In genomic region chr1:231949277-231950122, GRCh38 we compare ENCODE assay signal across 14 cellular contexts.
DNase-seq lines count a peak whose midpoint lies in the region; ATAC-seq and TF ChIP-seq lines count a peak whose summit lies in the region.
"Had no signal": no experiment of that assay in that cellular context is flagged by ENCODE, and none has a peak within 500 bp of the region (broad histone marks: within the 10 kb centered on the region; RNA-seq: fewer than 3 reads in every experiment).

No MANE protein-coding gene starts in this region.

- 0 out of 2 replicates have a peak, but pooled peaks have one; percentile 7 for TF ChIP-seq CTCF in AG10803 (conservative IDR thresholded peaks at IDR 0.05; ENCODE audit: low read length)
- peak; percentile 9 for TF ChIP-seq CTCF in astrocyte of the spinal cord (IDR thresholded peaks at IDR 0.05; ENCODE audit: low read depth, low read length)
- no peak for TF ChIP-seq CTCF in right atrium auricular region (IDR thresholded peaks at IDR 0.05)
- TF ChIP-seq CTCF in ovary (IDR thresholded peaks at IDR 0.05), result no peak

- H3K9me3 ChIP-seq in right atrium auricular region, result no peaks in the 10 kb centered on the region
- no peaks in the 10 kb centered on the region for H3K9me3 ChIP-seq in ovary
- H3K9me3 ChIP-seq: suprapubic skin had no signal

- no peak for TF ChIP-seq POLR2A in ovary (IDR thresholded peaks at IDR 0.05)

- H3K4me3 ChIP-seq in AG10803 (ENCODE audit: low read length) (no peak overlapping the region), astrocyte of the spinal cord (ENCODE audit: low read depth, low read length) (no peak overlapping the region), right atrium auricular region (no peak overlapping the region), ovary (no peak overlapping the region)
- H3K4me3 ChIP-seq: SK-N-MC, suprapubic skin had no signal

- in situ Hi-C loops in astrocyte of the spinal cord (cut with HindIII; ENCODE audit: low sequenced_read_pairs), result no loop called here
- in situ Hi-C loops in KBM-7 (cut with MboI; ENCODE audit: low pct_unique_long_range_greater_than_20kb, low sequenced_read_pairs), result no loop called here

- DNase-seq in AG10803 (ENCODE audit: low read depth) (peak; percentile 54), astrocyte of the spinal cord (ENCODE audit: low read depth, low spot score) (no peak), right atrium auricular region (ENCODE audit: low spot score) (peak; percentile 73), ovary (peak; percentile 25 to 66 (median 56)), KBM-7 (no peak), superior temporal gyrus (ENCODE audit: extremely low spot score) (no peak)
- DNase-seq: activated naive CD4-positive, alpha-beta T cell treated with anti-CD3 and anti-CD28 coated beads, Interleukin-2, amount 10 ng/mL, durations not matched to agents 7 days and 5 days; kidney; naive B cell; NCI-H2081 treated with DMSO at 0.1 percent for 48 hours had no signal

- H3K27ac ChIP-seq in right atrium auricular region (peak overlapping the region; percentile 42 to 66), ovary (peak overlapping the region in 1 of 2 donors; percentile 58)
- H3K27ac ChIP-seq: SK-N-MC, suprapubic skin had no signal

- 21 to 32% (median 24%) methylated on average over 8 of the region's 8 CpGs for WGBS in ovary, 3 donors

- no peaks in the 10 kb centered on the region for H3K36me3 ChIP-seq in right atrium auricular region
- no peaks in the 10 kb centered on the region for H3K36me3 ChIP-seq in ovary
- H3K36me3 ChIP-seq: suprapubic skin had no signal

- no peak for TF ChIP-seq EP300 in ovary (IDR thresholded peaks at IDR 0.05)

- H3K27me3 ChIP-seq in right atrium auricular region, result no peaks in the 10 kb centered on the region
- no peaks in the 10 kb centered on the region for H3K27me3 ChIP-seq in ovary
- H3K27me3 ChIP-seq: suprapubic skin had no signal

- H3K4me1 ChIP-seq in right atrium auricular region, result peaks cover 0 to 10% of the 10 kb centered on the region in 2 donors
- H3K4me1 ChIP-seq in ovary (ENCODE audit: insufficient read depth), result peaks cover 6% of the 10 kb centered on the region

- intact Hi-C loops in ovary (cut with DNase I), result no loop called here

- no peak for ATAC-seq in GM18861 (IDR thresholded peaks at IDR 0.05; ENCODE audit: unreplicated experiment)
- no peak for ATAC-seq in HG03097 (IDR thresholded peaks at IDR 0.05; ENCODE audit: low FRiP score, unreplicated experiment)

Comparison
In these comparisons a context has a peak if more than half of its experiments do, and no peak if none do; other contexts are left out.
1. DNase-seq: peak in AG10803 (single experiment), right atrium auricular region (single experiment) and ovary (5 of 5); none in astrocyte of the spinal cord (single experiment), KBM-7 (single experiment) and superior temporal gyrus (single experiment).
2. CTCF ChIP-seq: peak in AG10803 (single experiment) and astrocyte of the spinal cord (single experiment); none in right atrium auricular region (0 of 2) and ovary (0 of 3).